ENCODE assay signal across 10 cellular contexts in the genomic region with DNA sequence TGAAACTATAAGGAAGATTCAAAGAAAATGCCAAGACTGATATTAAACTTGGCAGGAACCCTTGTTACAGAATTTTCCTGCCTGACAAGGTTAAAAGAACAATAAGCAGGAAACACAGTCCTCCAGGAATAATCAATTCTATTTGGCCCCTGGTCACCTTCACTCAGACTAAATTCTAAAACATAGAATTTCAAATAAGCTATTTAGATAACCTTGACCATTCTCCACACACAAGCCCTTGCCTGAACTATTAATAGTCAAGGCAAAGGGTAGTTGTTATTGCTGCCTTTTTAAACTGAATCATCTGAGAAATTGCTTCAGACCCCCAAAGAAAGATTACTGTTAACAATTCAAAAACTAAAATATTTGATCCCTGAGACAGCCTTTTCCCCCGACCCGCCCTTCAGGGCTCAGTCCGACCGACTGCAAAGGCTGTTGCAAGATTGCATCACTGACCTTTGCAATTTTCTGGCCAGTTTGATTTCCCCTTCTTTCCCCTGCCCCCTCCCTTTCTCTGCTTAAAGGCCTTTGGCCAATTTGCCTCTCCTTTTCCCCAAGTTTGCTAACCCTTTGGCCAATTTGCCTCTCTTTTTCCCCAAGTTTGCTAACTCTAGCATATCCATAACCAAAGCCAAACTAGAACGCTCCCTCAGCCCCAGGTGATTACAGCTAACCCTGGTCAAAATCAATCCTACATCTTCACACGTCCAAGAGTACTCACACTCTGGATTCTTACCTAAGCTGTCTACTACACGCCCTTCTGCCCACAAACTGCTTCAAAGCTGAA. TPM values are rescaled to one million over a fixed set of nuclear protein-coding genes. Genes with fewer than 3 reads are reported as not detected.
DNase-seq lines count a peak whose midpoint lies in the region; ATAC-seq lines count a peak whose summit lies in the region.
"Had no signal": no experiment of that assay in that cellular context is flagged by ENCODE, and none has a peak within 500 bp of the region (broad histone marks: within the 10 kb centered on the region; RNA-seq: fewer than 3 reads in every experiment).

No MANE protein-coding gene starts in this region.

- no peaks in the 10 kb centered on the region for H3K9me3 Mint-ChIP-seq in activated T-cell treated with anti-CD3 and anti-CD28 coated beads, Interleukin-2, amount 50 U/mL, for 24 hours
- H3K9me3 Mint-ChIP-seq in activated T-helper 1 cell treated with anti-CD3 and anti-CD28 coated beads, Interleukin-12 subunit alpha, Interleukin-12 subunit beta, Interleukin-2, Interleukin-4 antibody, amounts not matched to agents 30 ng/mL and 10 ng/mL and 1 ng/mL, durations not matched to agents 14 hours and 24 hours and 36 hours, result peaks cover 9% of the 10 kb centered on the region
- peaks cover 3 to 4% of the 10 kb centered on the region in 2 donors for H3K9me3 Mint-ChIP-seq in stimulated activated naive B cell treated with anti-CD40 and anti-IgM and Interleukin-4, amounts not matched to agents 10 μg/mL and 1 μg/mL and 100 μg/mL, for 72 hours

- ATAC-seq in left lobe of liver, result peak; percentile 40
- no peak for ATAC-seq in stimulated activated naive B cell treated with anti-CD40 and anti-IgM and Interleukin-4, amounts not matched to agents 10 μg/mL and 1 μg/mL and 100 μg/mL, for 72 hours (replicated peaks)

- H3K27ac Mint-ChIP-seq in activated T-cell treated with anti-CD3 and anti-CD28 coated beads, Interleukin-2, amount 50 U/mL, for 24 hours, result peak overlapping the region; percentile 54
- H3K27ac Mint-ChIP-seq in activated T-helper 1 cell treated with anti-CD3 and anti-CD28 coated beads, Interleukin-12 subunit alpha, Interleukin-12 subunit beta, Interleukin-2, Interleukin-4 antibody, amounts not matched to agents 30 ng/mL and 10 ng/mL and 1 ng/mL, durations not matched to agents 14 hours and 24 hours and 36 hours, result peak overlapping the region; percentile 94
- peak overlapping the region; percentile 49 for H3K27ac Mint-ChIP-seq in stimulated activated naive B cell treated with anti-CD40 and anti-IgM and Interleukin-4, amounts not matched to agents 10 μg/mL and 1 μg/mL and 100 μg/mL, for 72 hours

- H3K36me3 Mint-ChIP-seq in activated T-cell treated with anti-CD3 and anti-CD28 coated beads, Interleukin-2, amount 50 U/mL, for 24 hours (ENCODE audit: low read depth), result no peaks in the 10 kb centered on the region
- peaks cover 36% of the 10 kb centered on the region for H3K36me3 Mint-ChIP-seq in activated T-helper 1 cell treated with anti-CD3 and anti-CD28 coated beads, Interleukin-12 subunit alpha, Interleukin-12 subunit beta, Interleukin-2, Interleukin-4 antibody, amounts not matched to agents 30 ng/mL and 10 ng/mL and 1 ng/mL, durations not matched to agents 14 hours and 24 hours and 36 hours (ENCODE audit: low read depth)
- no peaks in the 10 kb centered on the region for H3K36me3 Mint-ChIP-seq in stimulated activated naive B cell treated with anti-CD40 and anti-IgM and Interleukin-4, amounts not matched to agents 10 μg/mL and 1 μg/mL and 100 μg/mL, for 72 hours

- DNase-seq in activated T-cell treated with anti-CD3 and anti-CD28 coated beads, Interleukin-2, amount 50 U/mL, for 24 hours, result no peak
- DNase-seq in activated T-cell treated with anti-CD3 and anti-CD28 coated beads, Interleukin-2, amount 50 U/mL, for 48 hours, result no peak
- DNase-seq in activated T-helper 1 cell treated with anti-CD3 and anti-CD28 coated beads, Interleukin-12 subunit alpha, Interleukin-12 subunit beta, Interleukin-2, Interleukin-4 antibody, amounts not matched to agents 30 ng/mL and 10 ng/mL and 1 ng/mL, durations not matched to agents 14 hours and 24 hours and 36 hours (ENCODE audit: low spot score), result no peak
- peak; percentile 81 for DNase-seq in left lobe of liver (ENCODE audit: low spot score)
- DNase-seq in stimulated activated naive B cell treated with anti-CD40 and anti-IgM and Interleukin-4, amounts not matched to agents 10 μg/mL and 1 μg/mL and 100 μg/mL, for 72 hours, result no peak
- no peak for DNase-seq in posterior cingulate gyrus
- no peak for DNase-seq in OCI-M2 (lab: John Stamatoyannopoulos, UW; ENCODE audit: unreplicated experiment)
- no peak for DNase-seq in NCI-H146 treated with DMSO at 0.1 percent for 48 hours (lab: John Stamatoyannopoulos, UW; ENCODE audit: unreplicated experiment)
- DNase-seq: NCI-H2107, SW 1271 had no signal

- intact Hi-C loops in activated T-helper 1 cell treated with anti-CD3 and anti-CD28 coated beads, Interleukin-12 subunit alpha, Interleukin-12 subunit beta, Interleukin-2, Interleukin-4 antibody, amounts not matched to agents 30 ng/mL and 10 ng/mL and 1 ng/mL, durations not matched to agents 14 hours and 24 hours and 36 hours (cut with micrococcal nuclease), result loop anchor here (1.0 to 10.0 kb wide), 11 partner anchors 13 to 261 kb away; partner anchors contain the start of genes SYT14, TRAF3IP3 and UTP25
- intact Hi-C loops in posterior cingulate gyrus (cut with DNase I), result no loop called here

- H3K27me3 Mint-ChIP-seq in activated T-cell treated with anti-CD3 and anti-CD28 coated beads, Interleukin-2, amount 50 U/mL, for 24 hours, result peaks cover 42% of the 10 kb centered on the region
- peaks cover 2% of the 10 kb centered on the region for H3K27me3 Mint-ChIP-seq in activated T-helper 1 cell treated with anti-CD3 and anti-CD28 coated beads, Interleukin-12 subunit alpha, Interleukin-12 subunit beta, Interleukin-2, Interleukin-4 antibody, amounts not matched to agents 30 ng/mL and 10 ng/mL and 1 ng/mL, durations not matched to agents 14 hours and 24 hours and 36 hours (ENCODE audit: insufficient read depth)
- peaks cover 51 to 60% of the 10 kb centered on the region in 2 donors for H3K27me3 Mint-ChIP-seq in stimulated activated naive B cell treated with anti-CD40 and anti-IgM and Interleukin-4, amounts not matched to agents 10 μg/mL and 1 μg/mL and 100 μg/mL, for 72 hours

- H3K4me1 Mint-ChIP-seq in activated T-cell treated with anti-CD3 and anti-CD28 coated beads, Interleukin-2, amount 50 U/mL, for 24 hours (ENCODE audit: low read depth), result peaks cover 57% of the 10 kb centered on the region
- H3K4me1 Mint-ChIP-seq in activated T-helper 1 cell treated with anti-CD3 and anti-CD28 coated beads, Interleukin-12 subunit alpha, Interleukin-12 subunit beta, Interleukin-2, Interleukin-4 antibody, amounts not matched to agents 30 ng/mL and 10 ng/mL and 1 ng/mL, durations not matched to agents 14 hours and 24 hours and 36 hours (ENCODE audit: low read depth), result peaks cover 77% of the 10 kb centered on the region
- peaks cover 32 to 40% of the 10 kb centered on the region in 2 donors for H3K4me1 Mint-ChIP-seq in stimulated activated naive B cell treated with anti-CD40 and anti-IgM and Interleukin-4, amounts not matched to agents 10 μg/mL and 1 μg/mL and 100 μg/mL, for 72 hours

- peak overlapping the region; percentile 75 for H3K4me3 Mint-ChIP-seq in activated T-cell treated with anti-CD3 and anti-CD28 coated beads, Interleukin-2, amount 50 U/mL, for 24 hours
- H3K4me3 Mint-ChIP-seq in activated T-helper 1 cell treated with anti-CD3 and anti-CD28 coated beads, Interleukin-12 subunit alpha, Interleukin-12 subunit beta, Interleukin-2, Interleukin-4 antibody, amounts not matched to agents 30 ng/mL and 10 ng/mL and 1 ng/mL, durations not matched to agents 14 hours and 24 hours and 36 hours, result peak overlapping the region; percentile 92
- peak overlapping the region in 1 of 2 donors; percentile 1 for H3K4me3 Mint-ChIP-seq in stimulated activated naive B cell treated with anti-CD40 and anti-IgM and Interleukin-4, amounts not matched to agents 10 μg/mL and 1 μg/mL and 100 μg/mL, for 72 hours

RNA-seq across cellular contexts. Expression of gene G0S2, which starts 1.4 kb away (rescaled TPM):
- total RNA-seq in activated T-helper 1 cell treated with anti-CD3 and anti-CD28 coated beads, Interleukin-12 subunit alpha, Interleukin-12 subunit beta, Interleukin-2, Interleukin-4 antibody, amounts not matched to agents 30 ng/mL and 10 ng/mL and 1 ng/mL, durations not matched to agents 14 hours and 24 hours and 36 hours, result 501 and 509 TPM in 2 replicates
- 75.0 TPM for total RNA-seq in left lobe of liver

RNA-seq across cellular contexts. Expression of gene LAMB3, which starts 21.6 kb away (rescaled TPM):
- 15.8 and 18.3 TPM in 2 replicates for total RNA-seq in activated T-helper 1 cell treated with anti-CD3 and anti-CD28 coated beads, Interleukin-12 subunit alpha, Interleukin-12 subunit beta, Interleukin-2, Interleukin-4 antibody, amounts not matched to agents 30 ng/mL and 10 ng/mL and 1 ng/mL, durations not matched to agents 14 hours and 24 hours and 36 hours
- total RNA-seq in left lobe of liver, result 7.8 TPM

RNA-seq across cellular contexts. Expression of gene HSD11B1, which starts 30.8 kb away (rescaled TPM):
- total RNA-seq in activated T-helper 1 cell treated with anti-CD3 and anti-CD28 coated beads, Interleukin-12 subunit alpha, Interleukin-12 subunit beta, Interleukin-2, Interleukin-4 antibody, amounts not matched to agents 30 ng/mL and 10 ng/mL and 1 ng/mL, durations not matched to agents 14 hours and 24 hours and 36 hours, result 15.9 and 17.9 TPM in 2 replicates
- total RNA-seq in left lobe of liver, result 479 TPM

Comparison
In these comparisons a context has a peak if more than half of its experiments do, and no peak if none do; other contexts are left out.
1. RNA of gene HSD11B1, which starts 30.8 kb away (total RNA-seq): 479 TPM in left lobe of liver (single experiment); 15.9 to 17.9 TPM in activated T-helper 1 cell treated with anti-CD3 and anti-CD28 coated beads, Interleukin-12 subunit alpha, Interleukin-12 subunit beta, Interleukin-2, Interleukin-4 antibody, amounts not matched to agents 30 ng/mL and 10 ng/mL and 1 ng/mL, durations not matched to agents 14 hours and 24 hours and 36 hours; every median in the first group is over 10 times any median in the second.
2. Peak in every context shown above with its lines, with median percentiles within 50 percentile points of each other: H3K27ac Mint-ChIP-seq.